In the genomic region with DNA sequence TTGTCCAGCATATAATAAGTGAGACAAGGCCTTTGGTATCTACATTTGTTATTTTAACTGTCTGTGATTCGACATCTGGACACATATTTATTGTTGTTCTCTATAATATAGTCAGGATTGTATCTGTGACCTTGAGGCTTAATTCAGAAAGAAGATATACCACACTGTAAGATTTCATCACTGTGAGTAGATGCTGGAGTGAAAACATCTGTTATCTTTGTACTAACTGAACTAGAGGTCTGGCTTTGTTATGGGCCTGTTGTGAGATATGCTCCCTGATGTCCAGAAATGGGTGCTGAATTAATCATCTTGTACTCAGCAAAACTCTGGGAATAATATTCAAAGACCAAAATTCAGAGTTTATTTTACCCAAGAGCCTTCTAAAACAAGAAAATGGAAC, we compare ENCODE assay signal across 1 cellular context.
TF ChIP-seq lines count a peak whose summit lies in the region.

No MANE protein-coding gene starts in this region.

TF ChIP-seq in SK-N-SH, 30 proteins besides CTCF, POLR2A, EP300 and RAD21 (continued from another document):
- TF ChIP-seq NFIC (IDR thresholded peaks at IDR 0.05; ENCODE audit: borderline replicate concordance) (no peak), TEAD4 (IDR thresholded peaks at IDR 0.05; ENCODE audit: borderline replicate concordance, insufficient read depth) (no peak), IRF3 (IDR thresholded peaks at IDR 0.05; ENCODE audit: low read depth, low read length) (no peak), REST (IDR thresholded peaks at IDR 0.05; ENCODE audit: low read depth, low read length) (no peak)
TF ChIP-seq in SK-N-SH: peak in this region for 4.
